In genomic region chr17:68497885-68498319, GRCh38 we compare ENCODE assay signal across 1 cellular context.
TF ChIP-seq lines count a peak whose summit lies in the region.

No MANE protein-coding gene starts in this region.

TF ChIP-seq in GM12878, 131 proteins besides CTCF, POLR2A, EP300 and RAD21 (continued from another document and continues in another):
- peak; percentile 71 for TF ChIP-seq MLLT1 (IDR thresholded peaks at IDR 0.05)
- no peak for TF ChIP-seq ASH2L (IDR thresholded peaks at IDR 0.05; ENCODE audit: borderline replicate concordance, low read depth)
- peak; percentile 75; the same call in 1 of the 2 replicates for TF ChIP-seq CHD2 (IDR thresholded peaks at IDR 0.05; ENCODE audit: borderline replicate concordance, low read depth, low read length)
- TF ChIP-seq NFXL1 (IDR thresholded peaks at IDR 0.05; ENCODE audit: borderline replicate concordance), result no peak
- TF ChIP-seq NFYA (IDR thresholded peaks at IDR 0.05; ENCODE audit: borderline replicate concordance, low read depth, low read length), result no peak
- no peak for TF ChIP-seq SMAD5 (IDR thresholded peaks at IDR 0.05; ENCODE audit: low read depth)
- peak; percentile 99 for TF ChIP-seq TCF12 (IDR thresholded peaks at IDR 0.05; ENCODE audit: low read depth, low read length)
- no peak for TF ChIP-seq RB1 (IDR thresholded peaks at IDR 0.05; ENCODE audit: borderline replicate concordance)
- TF ChIP-seq BACH1 (IDR thresholded peaks at IDR 0.05; ENCODE audit: borderline replicate concordance), result peak; percentile 84; the same call in 1 of the 2 replicates
- no peak for TF ChIP-seq NR2C2 (IDR thresholded peaks at IDR 0.05; ENCODE audit: borderline replicate concordance, control insufficient read depth, insufficient read length, low read depth)
- TF ChIP-seq GATAD2B (conservative IDR thresholded peaks at IDR 0.05; ENCODE audit: low read depth), result peak; percentile 82
- TF ChIP-seq KDM1A (IDR thresholded peaks at IDR 0.05; ENCODE audit: borderline replicate concordance), result no peak
- no peak for TF ChIP-seq MAX (IDR thresholded peaks at IDR 0.05; ENCODE audit: low read depth, low read length)
- TF ChIP-seq STAT3 (IDR thresholded peaks at IDR 0.05; ENCODE audit: low read depth, low read length), result peak; percentile 83; the same call in 1 of the 2 replicates
- TF ChIP-seq REST (IDR thresholded peaks at IDR 0.05; ENCODE audit: low read depth, low read length), result no peak
- no peak for TF ChIP-seq YBX1 (IDR thresholded peaks at IDR 0.05)
- TF ChIP-seq RAD51 (IDR thresholded peaks at IDR 0.05), result peak; percentile 48
- peak; percentile 48 for TF ChIP-seq BCL3 (IDR thresholded peaks at IDR 0.05; ENCODE audit: borderline replicate concordance, insufficient read depth, low read depth, low read length, poor library complexity, severe bottlenecking)
- TF ChIP-seq ATF7 (IDR thresholded peaks at IDR 0.05; ENCODE audit: low read depth), result peak; percentile 80
- peak; percentile 50; the same call in 1 of the 2 replicates for TF ChIP-seq MXI1 (IDR thresholded peaks at IDR 0.05; ENCODE audit: low read depth, low read length)
- TF ChIP-seq CEBPB (IDR thresholded peaks at IDR 0.05; ENCODE audit: borderline replicate concordance in 1 of 2, low read depth in 2 of 2, low read length in 2 of 2), result no peak
- peak; percentile 96 for TF ChIP-seq PKNOX1 (IDR thresholded peaks at IDR 0.05)
- TF ChIP-seq CHD1 (IDR thresholded peaks at IDR 0.05; ENCODE audit: low read depth, low read length), result no peak
- peak; percentile 96 for TF ChIP-seq IKZF1 (conservative IDR thresholded peaks at IDR 0.05)
- TF ChIP-seq ZBTB11 (CRISPR knock-in tag; IDR thresholded peaks at IDR 0.05), result no peak
- TF ChIP-seq ETV6 (conservative IDR thresholded peaks at IDR 0.05 in 1 of 2, IDR thresholded peaks at IDR 0.05 in 1 of 2; ENCODE audit: borderline replicate concordance in 1 of 2, low read depth in 1 of 2), result peak in 1 of 2 experiments; percentile 81; a peak in 2 of 4 replicates
- peak; percentile 49; the same call in 1 of the 2 replicates for TF ChIP-seq NKRF (conservative IDR thresholded peaks at IDR 0.05)
- TF ChIP-seq RELB (IDR thresholded peaks at IDR 0.05; ENCODE audit: low read depth), result peak; percentile 92
- TF ChIP-seq YY1 (IDR thresholded peaks at IDR 0.05; ENCODE audit: low read depth, low read length), result 0 out of 2 replicates have a peak, but pooled peaks have one; percentile 15
- TF ChIP-seq ZBTB4 (CRISPR knock-in tag; IDR thresholded peaks at IDR 0.05), result no peak
- no peak for TF ChIP-seq EGR1 (IDR thresholded peaks at IDR 0.05; ENCODE audit: borderline replicate concordance in 1 of 2, low read depth in 2 of 2, low read length in 2 of 2)
- TF ChIP-seq ZNF622 (IDR thresholded peaks at IDR 0.05), result no peak
- no peak for TF ChIP-seq SUZ12 (IDR thresholded peaks at IDR 0.05; ENCODE audit: unreplicated experiment)
- TF ChIP-seq CBX5 (IDR thresholded peaks at IDR 0.05; ENCODE audit: low read depth), result no peak
- peak; percentile 79 for TF ChIP-seq RUNX3 (IDR thresholded peaks at IDR 0.05; ENCODE audit: low read length)
- TF ChIP-seq SP1 (IDR thresholded peaks at IDR 0.05; ENCODE audit: low read depth, low read length), result peak; percentile 73
- TF ChIP-seq BMI1 (IDR thresholded peaks at IDR 0.05; ENCODE audit: borderline replicate concordance), result peak; percentile 79
